37 cellular contexts compared by ENCODE assay signal in genomic region chr16:78650675-78651074, GRCh38.
"Had no signal": no experiment of that assay in that cellular context is flagged by ENCODE, and none has a peak within 500 bp of the region (broad histone marks: within the 10 kb centered on the region; RNA-seq: fewer than 3 reads in every experiment).

No MANE protein-coding gene starts in this region.

- H3K4me3 ChIP-seq: Peyer's patch, SJSA1 had no signal

- H3K36me3 Mint-ChIP-seq: activated naive CD8-positive, alpha-beta T cell treated with anti-CD3 and anti-CD28 coated beads for 36 hours had no signal

- H3K4me2 ChIP-seq: KMS-11, SK-N-SH had no signal

- H3K4me1 ChIP-seq: Peyer's patch had no signal

- H3K36me3 ChIP-seq: brain microvascular endothelial cell, Peyer's patch, SJSA1 had no signal

- DNase-seq: activated CD4-positive, alpha-beta T cell treated with anti-CD3 and anti-CD28 coated beads for 1 hour; activated CD4-positive, alpha-beta T cell treated with anti-CD3 and anti-CD28 coated beads for 48 hours; activated CD4-positive, alpha-beta T cell treated with anti-CD3 and anti-CD28 coated beads, Interleukin-2, amount 50 U/mL, for 4 hours; activated CD4-positive, CD25-positive, alpha-beta regulatory T cell; activated CD8-positive, alpha-beta T cell treated with anti-CD3 and anti-CD28 coated beads for 36 hours; activated effector memory CD4-positive, alpha-beta T cell treated with anti-CD3 and anti-CD28 coated beads, Interleukin-2, amount 50 U/mL, for 16 hours; activated naive CD4-positive, alpha-beta T cell; activated naive CD4-positive, alpha-beta T cell treated with anti-CD3 and anti-CD28 coated beads, Interleukin-2, amount 50 U/mL, for 16 hours; activated naive CD8-positive, alpha-beta T cell treated with anti-CD3 and anti-CD28 coated beads for 36 hours; activated T-cell treated with anti-CD3 and anti-CD28 coated beads, Interleukin-2, amount 50 U/mL, for 1 hour; activated T-cell treated with anti-CD3 and anti-CD28 coated beads, Interleukin-2, amount 50 U/mL, for 72 hours; amniotic stem cell; aorta; brain microvascular endothelial cell; central memory CD4-positive, alpha-beta T cell; NCI-H1092 treated with DMSO at 0.1 percent for 48 hours; NCI-H1417; NCI-H146; NCI-H187; NCI-H2029 treated with DMSO at 0.1 percent for 48 hours; NCI-H2107; NCI-H226; NCI-H446 treated with DMSO at 0.1 percent for 48 hours; NCI-H69; NK-92 treated with Interleukin-12 subunit alpha and Interleukin-12 subunit beta, amount 100 ng/mL, for 24 hours; PC-3; Peyer's patch; RPMI8226; SHP77 treated with DMSO at 0.1 percent for 48 hours; SK-N-SH; T-cell; T-helper 2 cell; T-helper 9 cell had no signal

- H3K9ac ChIP-seq: KMS-11, SK-N-SH had no signal

- H3K9me3 ChIP-seq: Peyer's patch, SJSA1, SK-N-SH had no signal

- H3K27ac Mint-ChIP-seq: activated CD8-positive, alpha-beta T cell treated with anti-CD3 and anti-CD28 coated beads for 36 hours; activated naive CD8-positive, alpha-beta T cell treated with anti-CD3 and anti-CD28 coated beads for 36 hours; activated T-cell treated with anti-CD3 and anti-CD28 coated beads, Interleukin-2, amount 50 U/mL, for 72 hours; activated T-helper 17 cell treated with anti-CD3 and anti-CD28 coated beads, Interleukin-2, amount 50 U/mL, for 72 hours; T-cell had no signal

- H3K27me3 ChIP-seq: brain microvascular endothelial cell, Peyer's patch, SJSA1 had no signal

- H3K9me2 ChIP-seq: SK-N-SH had no signal

- ATAC-seq: activated CD8-positive, alpha-beta T cell treated with anti-CD3 and anti-CD28 coated beads for 36 hours; activated T-cell treated with anti-CD3 and anti-CD28 coated beads, Interleukin-2, amount 50 U/mL, for 72 hours; activated T-helper 17 cell treated with anti-CD3 and anti-CD28 coated beads, Interleukin-2, amount 50 U/mL, for 72 hours; PC-3; T-cell had no signal

- H3K27ac ChIP-seq: brain microvascular endothelial cell, KMS-11, Peyer's patch, SJSA1, VCaP had no signal

- H3K4me3 Mint-ChIP-seq: activated CD8-positive, alpha-beta T cell treated with anti-CD3 and anti-CD28 coated beads for 36 hours; activated naive CD8-positive, alpha-beta T cell treated with anti-CD3 and anti-CD28 coated beads for 36 hours; activated T-cell treated with anti-CD3 and anti-CD28 coated beads, Interleukin-2, amount 50 U/mL, for 72 hours; activated T-helper 17 cell treated with anti-CD3 and anti-CD28 coated beads, Interleukin-2, amount 50 U/mL, for 72 hours; T-cell had no signal

- H3K9me3 Mint-ChIP-seq: activated CD8-positive, alpha-beta T cell treated with anti-CD3 and anti-CD28 coated beads for 36 hours; activated naive CD8-positive, alpha-beta T cell treated with anti-CD3 and anti-CD28 coated beads for 36 hours; activated T-cell treated with anti-CD3 and anti-CD28 coated beads, Interleukin-2, amount 50 U/mL, for 72 hours; activated T-helper 17 cell treated with anti-CD3 and anti-CD28 coated beads, Interleukin-2, amount 50 U/mL, for 72 hours; T-cell had no signal

- H3K27me3 Mint-ChIP-seq: activated CD8-positive, alpha-beta T cell treated with anti-CD3 and anti-CD28 coated beads for 36 hours; activated naive CD8-positive, alpha-beta T cell treated with anti-CD3 and anti-CD28 coated beads for 36 hours; activated T-helper 17 cell treated with anti-CD3 and anti-CD28 coated beads, Interleukin-2, amount 50 U/mL, for 72 hours; T-cell had no signal

- H3K4me1 Mint-ChIP-seq: activated naive CD8-positive, alpha-beta T cell treated with anti-CD3 and anti-CD28 coated beads for 36 hours; activated T-helper 17 cell treated with anti-CD3 and anti-CD28 coated beads, Interleukin-2, amount 50 U/mL, for 72 hours had no signal
